In the genomic region with DNA sequence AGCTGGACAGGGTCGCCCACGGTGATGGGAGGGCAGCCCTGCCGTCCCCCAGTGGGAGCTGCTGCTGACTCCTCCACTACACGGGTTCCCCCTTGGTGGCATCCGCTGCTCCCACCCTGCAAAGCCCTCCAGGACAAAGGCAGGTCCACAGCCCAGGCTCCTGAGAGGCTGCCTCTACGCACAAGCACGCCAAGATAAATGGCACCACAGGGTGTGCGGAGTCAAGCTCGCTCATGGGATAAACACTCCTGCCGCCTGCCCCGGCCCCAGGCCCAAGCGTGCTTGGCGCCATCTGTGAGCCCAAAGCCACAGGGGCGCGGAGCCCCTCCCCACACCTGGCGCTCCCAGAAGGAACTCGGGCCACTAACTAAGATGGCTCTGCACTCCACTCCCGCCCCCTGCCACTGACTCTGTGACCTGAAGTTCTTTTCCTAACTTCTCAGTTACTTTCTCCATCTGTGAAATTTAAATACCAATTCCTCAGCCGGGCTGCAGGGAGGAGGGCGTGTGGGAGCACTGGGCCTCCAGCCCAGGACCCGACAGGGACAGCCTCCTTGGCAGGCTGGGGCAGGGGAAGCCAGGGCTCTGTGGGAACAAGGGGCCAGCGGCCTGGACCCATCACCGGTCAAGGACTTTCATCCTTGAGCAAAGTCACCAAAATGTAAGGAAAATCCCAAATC, we compare ENCODE assay signal across 8 cellular contexts. TPM values are rescaled to one million over a fixed set of nuclear protein-coding genes. Genes with fewer than 3 reads are reported as not detected.
DNase-seq lines count a peak whose midpoint lies in the region; ATAC-seq and TF ChIP-seq lines count a peak whose summit lies in the region.

No MANE protein-coding gene starts in this region.

- H3K27ac Mint-ChIP-seq in activated CD8-positive, alpha-beta T cell treated with anti-CD3 and anti-CD28 coated beads for 36 hours, result peak overlapping the region; percentile 95

- intact Hi-C loops in activated CD8-positive, alpha-beta T cell treated with anti-CD3 and anti-CD28 coated beads for 36 hours (cut with micrococcal nuclease), result no loop called here
- intact Hi-C loops in left ventricle myocardium superior (cut with micrococcal nuclease), result no loop called here

- no peaks in the 10 kb centered on the region for H3K27me3 ChIP-seq in H7 (ENCODE audit: control insufficient read depth, insufficient read depth, low read length)

- no peak for TF ChIP-seq CTCF in activated CD8-positive, alpha-beta T cell treated with anti-CD3 and anti-CD28 coated beads for 36 hours (IDR thresholded peaks at IDR 0.05)

- H3K36me3 ChIP-seq in H7 (replicated peaks; ENCODE audit: control insufficient read depth, insufficient read depth, low read length), result no peaks in the 10 kb centered on the region; the same call in none of the 2 replicates

- ATAC-seq in activated CD8-positive, alpha-beta T cell treated with anti-CD3 and anti-CD28 coated beads for 36 hours, result no peak
- ATAC-seq in left ventricle myocardium superior (peak; percentile 50), GM21360 (IDR thresholded peaks at IDR 0.05; ENCODE audit: unreplicated experiment) (no peak)

- no peak overlapping the region for H3K4me3 ChIP-seq in H7 (ENCODE audit: insufficient read depth, low read depth, low read length)
- peak overlapping the region in 1 of 7 experiments; percentile 10 for H3K4me3 ChIP-seq in skin epidermis

- DNase-seq in H7 (peak; percentile 85), left ventricle myocardium superior (peak; percentile 71), A172 (ENCODE audit: low spot score) (no peak), NAMALWA (ENCODE audit: low spot score) (no peak)
- peak; percentile 11 for DNase-seq in activated CD8-positive, alpha-beta T cell treated with anti-CD3 and anti-CD28 coated beads for 36 hours
- no peak for DNase-seq in stimulated activated CD4-positive, alpha-beta T cell treated with anti-CD3 and anti-CD28 coated beads, Interleukin-1b, Interleukin-23, amount 100 ng/mL, for 48 hours

- peaks cover 91% of the 10 kb centered on the region for H3K4me1 Mint-ChIP-seq in activated CD8-positive, alpha-beta T cell treated with anti-CD3 and anti-CD28 coated beads for 36 hours (ENCODE audit: low read depth)

- peak overlapping the region in 20 of 21 experiments; percentile 68 to 93 (median 84) for H3K27ac ChIP-seq in skin epidermis

- no peaks in the 10 kb centered on the region for H3K27me3 Mint-ChIP-seq in activated CD8-positive, alpha-beta T cell treated with anti-CD3 and anti-CD28 coated beads for 36 hours

- peak overlapping the region; percentile 66 for H3K4me3 Mint-ChIP-seq in activated CD8-positive, alpha-beta T cell treated with anti-CD3 and anti-CD28 coated beads for 36 hours

- POLR2A ChIA-PET in activated CD8-positive, alpha-beta T cell treated with anti-CD3 and anti-CD28 coated beads for 36 hours (lab: Charles Lee), result interaction anchor here (0.7 to 26.2 kb wide), 4 partner anchors 10 to 120 kb away, joined by 3 to 768 read pairs (median 162); a partner anchor contains a TSS

- CTCF ChIA-PET in activated CD8-positive, alpha-beta T cell treated with anti-CD3 and anti-CD28 coated beads for 36 hours (lab: Charles Lee), result interaction anchor here (1.2 to 28.9 kb wide), 4 partner anchors 11 to 250 kb away, joined by 3 to 1168 read pairs (median 160); a partner anchor contains a TSS

- H3K9me3 Mint-ChIP-seq in activated CD8-positive, alpha-beta T cell treated with anti-CD3 and anti-CD28 coated beads for 36 hours, result peaks cover 11% of the 10 kb centered on the region

- peaks cover 38% of the 10 kb centered on the region for H3K36me3 Mint-ChIP-seq in activated CD8-positive, alpha-beta T cell treated with anti-CD3 and anti-CD28 coated beads for 36 hours (ENCODE audit: low read depth)

RNA-seq across cellular contexts. Expression of a gene that starts 14.9 kb away (rescaled TPM):
- 23.7 and 30.2 TPM in 2 replicates for total RNA-seq in H7 (2014; rRNA removed; shearing (Covaris generic))
- total RNA-seq in activated CD8-positive, alpha-beta T cell treated with anti-CD3 and anti-CD28 coated beads for 36 hours, result 10 to 100 TPM; 60.3 to 65.1 TPM
- total RNA-seq in left ventricle myocardium superior, result 52.5 TPM
- 81.4 and 117 TPM in 2 replicates for total RNA-seq in A172 (2014; rRNA removed; shearing (Covaris generic))

RNA-seq across cellular contexts. Expression of a gene that starts 19.1 kb away (rescaled TPM):
- total RNA-seq in H7 (2014; rRNA removed; shearing (Covaris generic)), result 2.3 and 2.6 TPM in 2 replicates
- under 1 TPM; 0.31 to 0.61 TPM for total RNA-seq in activated CD8-positive, alpha-beta T cell treated with anti-CD3 and anti-CD28 coated beads for 36 hours
- 0.40 TPM for total RNA-seq in left ventricle myocardium superior
- 3.7 and 4.1 TPM in 2 replicates for total RNA-seq in A172 (2014; rRNA removed; shearing (Covaris generic))

RNA-seq across cellular contexts. Expression of a gene that starts 53.2 kb away (rescaled TPM):
- 31.7 and 40.0 TPM in 2 replicates for total RNA-seq in H7 (2014; rRNA removed; shearing (Covaris generic))
- total RNA-seq in activated CD8-positive, alpha-beta T cell treated with anti-CD3 and anti-CD28 coated beads for 36 hours, result 10 to 100 TPM; 25.8 to 29.0 TPM
- 9.1 TPM for total RNA-seq in left ventricle myocardium superior
- total RNA-seq in A172 (2014; rRNA removed; shearing (Covaris generic)), result 14.3 and 15.0 TPM in 2 replicates

RNA-seq across cellular contexts. Expression of a gene that starts 53.5 kb away (rescaled TPM):
- total RNA-seq in H7 (2014; rRNA removed; shearing (Covaris generic)), result 19.3 and 22.5 TPM in 2 replicates
- total RNA-seq in activated CD8-positive, alpha-beta T cell treated with anti-CD3 and anti-CD28 coated beads for 36 hours, result 10 to 100 TPM; 17.1 to 17.5 TPM
- total RNA-seq in left ventricle myocardium superior, result 13.0 TPM
- 10.7 and 15.1 TPM in 2 replicates for total RNA-seq in A172 (2014; rRNA removed; shearing (Covaris generic))

Comparison
In these comparisons a context has a peak if more than half of its experiments do, and no peak if none do; other contexts are left out.
1. DNase-seq: peak in H7 (single experiment), activated CD8-positive, alpha-beta T cell treated with anti-CD3 and anti-CD28 coated beads for 36 hours (single experiment) and left ventricle myocardium superior (single experiment); none in A172 (single experiment), stimulated activated CD4-positive, alpha-beta T cell treated with anti-CD3 and anti-CD28 coated beads, Interleukin-1b, Interleukin-23, amount 100 ng/mL, for 48 hours (single experiment) and NAMALWA (single experiment).